In the genomic region with DNA sequence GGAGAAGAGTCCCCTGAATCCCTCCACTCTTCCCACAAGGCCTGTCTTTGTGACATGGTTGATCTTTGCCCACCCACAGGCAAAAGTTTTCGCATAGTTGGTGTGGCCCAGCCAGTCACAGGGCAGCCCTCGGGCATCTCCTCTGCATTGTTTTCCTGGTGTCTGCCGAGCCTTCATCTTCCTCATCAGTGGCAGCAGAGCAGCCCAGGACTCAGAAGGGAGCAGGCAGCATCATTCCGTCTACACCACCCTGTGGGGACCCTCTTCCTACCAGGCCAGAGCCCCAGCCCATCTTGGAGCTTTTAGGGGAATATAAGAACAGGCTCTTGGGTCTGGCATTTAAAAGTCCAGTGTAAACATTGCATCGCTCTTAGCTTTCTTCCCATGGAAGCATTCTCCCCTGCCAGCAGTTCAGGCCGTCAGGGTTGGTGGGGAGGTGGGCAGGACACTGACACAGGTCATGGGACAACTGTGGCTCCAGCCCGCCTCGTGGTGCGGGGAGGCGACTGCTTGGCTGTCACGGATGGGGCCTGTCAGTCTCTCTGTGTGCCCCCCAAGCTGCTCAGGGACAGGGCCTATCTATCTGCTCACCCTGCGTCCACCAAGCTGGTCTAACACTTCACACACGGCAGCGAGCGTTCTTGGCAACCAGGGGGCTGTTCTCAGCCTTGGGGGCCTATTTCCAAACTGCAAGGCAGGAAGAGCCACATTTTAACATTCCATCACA, we compare ENCODE assay signal across 26 cellular contexts. TPM values are rescaled to one million over a fixed set of nuclear protein-coding genes. Genes with fewer than 3 reads are reported as not detected.
"Had no signal": no experiment of that assay in that cellular context is flagged by ENCODE, and none has a peak within 500 bp of the region (broad histone marks: within the 10 kb centered on the region; RNA-seq: fewer than 3 reads in every experiment).

No MANE protein-coding gene starts in this region.

- H3K9me3 ChIP-seq: esophagus squamous epithelium, gastrocnemius medialis, lower lobe of right lung, neutrophil, ovary, psoas muscle, right atrium auricular region, thyroid gland had no signal

- H3K4me3 ChIP-seq: coronary artery, esophagus squamous epithelium, gastrocnemius medialis, lower lobe of right lung, ovary, psoas muscle, right atrium auricular region, thyroid gland had no signal

- H3K36me3 ChIP-seq: esophagus squamous epithelium, gastrocnemius medialis, lower lobe of right lung, neutrophil, ovary, right atrium auricular region, thyroid gland, WERI-Rb-1 had no signal

- H3K27me3 ChIP-seq: esophagus squamous epithelium, gastrocnemius medialis, neutrophil, ovary, right atrium auricular region, thyroid gland had no signal

- H3K4me1 Mint-ChIP-seq: activated naive CD8-positive, alpha-beta T cell treated with anti-CD3 and anti-CD28 coated beads, Interleukin-2, amount 10 ng/mL, durations not matched to agents 7 days and 5 days had no signal

- H3K4me1 ChIP-seq: gastrocnemius medialis, lower lobe of right lung, psoas muscle, right atrium auricular region, thyroid gland had no signal

- H3K9me3 Mint-ChIP-seq: activated naive CD4-positive, alpha-beta T cell treated with anti-CD3 and anti-CD28 coated beads for 36 hours; activated naive CD8-positive, alpha-beta T cell treated with anti-CD3 and anti-CD28 coated beads, Interleukin-2, amount 10 ng/mL, durations not matched to agents 7 days and 5 days; naive thymus-derived CD8-positive, alpha-beta T cell; stimulated activated naive CD8-positive, alpha-beta T cell treated with anti-CD3 and anti-CD28 coated beads, Interleukin-15, Interleukin-2, amounts not matched to agents 100 ng/mL and 50 ng/mL, for 24 hours had no signal

- H3K36me3 Mint-ChIP-seq: activated naive CD8-positive, alpha-beta T cell treated with anti-CD3 and anti-CD28 coated beads, Interleukin-2, amount 10 ng/mL, durations not matched to agents 7 days and 5 days; naive thymus-derived CD8-positive, alpha-beta T cell had no signal

- H3K27ac ChIP-seq: coronary artery, gastrocnemius medialis, lower lobe of right lung, neutrophil, ovary, psoas muscle, right atrium auricular region, thyroid gland, WERI-Rb-1 had no signal

- H3K27ac Mint-ChIP-seq: activated naive CD4-positive, alpha-beta T cell treated with anti-CD3 and anti-CD28 coated beads for 36 hours; activated naive CD8-positive, alpha-beta T cell treated with anti-CD3 and anti-CD28 coated beads, Interleukin-2, amount 10 ng/mL, durations not matched to agents 7 days and 5 days; naive thymus-derived CD8-positive, alpha-beta T cell; stimulated activated naive CD8-positive, alpha-beta T cell treated with anti-CD3 and anti-CD28 coated beads, Interleukin-15, Interleukin-2, amounts not matched to agents 100 ng/mL and 50 ng/mL, for 24 hours had no signal

- H3K4me3 Mint-ChIP-seq: activated naive CD4-positive, alpha-beta T cell treated with anti-CD3 and anti-CD28 coated beads for 36 hours; activated naive CD8-positive, alpha-beta T cell treated with anti-CD3 and anti-CD28 coated beads, Interleukin-2, amount 10 ng/mL, durations not matched to agents 7 days and 5 days; naive thymus-derived CD8-positive, alpha-beta T cell; stimulated activated naive CD8-positive, alpha-beta T cell treated with anti-CD3 and anti-CD28 coated beads, Interleukin-15, Interleukin-2, amounts not matched to agents 100 ng/mL and 50 ng/mL, for 24 hours had no signal

- DNase-seq: activated CD4-positive, alpha-beta T cell treated with anti-CD3 and anti-CD28 coated beads for 1 hour; activated CD4-positive, alpha-beta T cell treated with anti-CD3 and anti-CD28 coated beads, Interleukin-2, amount 50 U/mL, for 1 hour; activated naive CD4-positive, alpha-beta T cell treated with anti-CD3 and anti-CD28 coated beads for 36 hours; activated naive CD8-positive, alpha-beta T cell treated with anti-CD3 and anti-CD28 coated beads, Interleukin-2, amount 10 ng/mL, durations not matched to agents 7 days and 5 days; activated T-cell treated with anti-CD3 and anti-CD28 coated beads, Interleukin-2, amount 50 U/mL, for 1 hour; amniotic stem cell; esophagus squamous epithelium; gastrocnemius medialis; hippocampal formation; left colon; lower lobe of right lung; naive thymus-derived CD8-positive, alpha-beta T cell; ovary; psoas muscle; stimulated activated CD4-positive, alpha-beta T cell treated with anti-CD3 and anti-CD28 coated beads, Interleukin-1b, Interleukin-23, amount 100 ng/mL, for 48 hours; substantia nigra; thyroid gland; WERI-Rb-1 had no signal

- FAIRE-seq: bronchial epithelial cell, islet of Langerhans had no signal

RNA-seq across cellular contexts. Expression of a gene that starts 43.2 kb away (rescaled TPM):
- total RNA-seq: activated naive CD4-positive, alpha-beta T cell treated with anti-CD3 and anti-CD28 coated beads for 36 hours; activated naive CD8-positive, alpha-beta T cell treated with anti-CD3 and anti-CD28 coated beads, Interleukin-2, amount 10 ng/mL, durations not matched to agents 7 days and 5 days; bronchial epithelial cell; gastrocnemius medialis; naive thymus-derived CD8-positive, alpha-beta T cell; psoas muscle; right atrium auricular region; T-helper 2 cell treated with Interferon-gamma antibody and Interleukin-4, amounts not matched to agents 100 ng/mL and 5 ng/mL, for 36 hours had no signal
- polyA plus RNA-seq: naive thymus-derived CD8-positive, alpha-beta T cell had no signal

RNA-seq across cellular contexts. Expression of a gene that starts 43.3 kb away (rescaled TPM):
- total RNA-seq: activated naive CD4-positive, alpha-beta T cell treated with anti-CD3 and anti-CD28 coated beads for 36 hours; activated naive CD8-positive, alpha-beta T cell treated with anti-CD3 and anti-CD28 coated beads, Interleukin-2, amount 10 ng/mL, durations not matched to agents 7 days and 5 days; bronchial epithelial cell; naive thymus-derived CD8-positive, alpha-beta T cell; T-helper 2 cell treated with Interferon-gamma antibody and Interleukin-4, amounts not matched to agents 100 ng/mL and 5 ng/mL, for 36 hours had no signal
- polyA plus RNA-seq: naive thymus-derived CD8-positive, alpha-beta T cell had no signal

RNA-seq across cellular contexts. Expression of a gene that starts 54.4 kb away (rescaled TPM):
- total RNA-seq: activated naive CD8-positive, alpha-beta T cell treated with anti-CD3 and anti-CD28 coated beads, Interleukin-2, amount 10 ng/mL, durations not matched to agents 7 days and 5 days; bronchial epithelial cell; esophagus squamous epithelium; gastrocnemius medialis; naive thymus-derived CD8-positive, alpha-beta T cell; ovary; right atrium auricular region; skeletal muscle tissue had no signal
- polyA plus RNA-seq: naive thymus-derived CD8-positive, alpha-beta T cell; ovary had no signal
